Comparison of ENCODE assay signal across 18 cellular contexts in genomic region chr1:110464340-110464739, GRCh38. TPM values are rescaled to one million over a fixed set of nuclear protein-coding genes. Genes with fewer than 3 reads are reported as not detected.
DNase-seq lines count a peak whose midpoint lies in the region; ATAC-seq and TF ChIP-seq lines count a peak whose summit lies in the region.
"Had no signal": no experiment of that assay in that cellular context is flagged by ENCODE, and none has a peak within 500 bp of the region (broad histone marks: within the 10 kb centered on the region; RNA-seq: fewer than 3 reads in every experiment).

No MANE protein-coding gene starts in this region.

- H3K4me1 ChIP-seq in mammary epithelial cell (ENCODE audit: insufficient read depth, low read length) = peaks cover 22% of the 10 kb centered on the region
- H3K4me1 ChIP-seq in hepatocyte (ENCODE audit: insufficient read depth) = peaks cover 34% of the 10 kb centered on the region
- peaks cover 23 to 49% (median 36%) of the 10 kb centered on the region in 4 donors for H3K4me1 ChIP-seq in stomach

- TF ChIP-seq EP300 in stomach (IDR thresholded peaks at IDR 0.05) = no peak

- peak overlapping the region; percentile 5 for H3K4me2 ChIP-seq in mammary epithelial cell (ENCODE audit: insufficient read depth, low read depth, low read length)
- H3K4me2 ChIP-seq in hepatocyte = peak overlapping the region; percentile 28

- BruUV-seq in mammary epithelial cell (replicated peaks; lab: Mats Ljungman, UMichigan) = no TSS peak

- CTCF ChIA-PET in mammary epithelial cell (lab: Charles Lee; ENCODE audit: low non-redundant PET) = interaction anchor here (0.6 to 0.7 kb wide), 4 partner anchors 126 to 460 kb away, joined by 3 to 8 read pairs (median 4); no protein-coding TSS in a partner anchor

- peak; percentile 76 for DNase-seq in HCEC 1CT
- peak; percentile 37 for DNase-seq in mammary epithelial cell
- peak; percentile 45 for DNase-seq in hepatocyte (ENCODE audit: low spot score)
- no peak for DNase-seq in stomach
- DNase-seq in activated naive CD4-positive, alpha-beta T cell treated with Interleukin-2 at 50 U/mL for 16 hours = no peak
- DNase-seq: activated T-cell treated with anti-CD3 and anti-CD28 coated beads for 4 hours; Calu3; dorsolateral prefrontal cortex; NCI-H2029 treated with DMSO at 0.1 percent for 48 hours; NCI-H748 treated with DMSO at 0.1 percent for 48 hours; stimulated activated naive CD8-positive, alpha-beta T cell treated with anti-CD3 and anti-CD28 coated beads, Interleukin-15, amount 100 ng/mL, for 72 hours had no signal

- H3K9me3 ChIP-seq in mammary epithelial cell (replicated peaks; ENCODE audit: insufficient read depth, low read length) (no peaks in the 10 kb centered on the region), hepatocyte (ENCODE audit: low read depth) (no peaks in the 10 kb centered on the region), stomach (no peaks in the 10 kb centered on the region)
- H3K9me3 ChIP-seq: right atrium auricular region had no signal

- in situ Hi-C loops in mammary epithelial cell (cut with MboI; ENCODE audit: low sequenced_read_pairs in 2 of 2) = loop anchor here in 1 of 2 donors (5.0 kb wide), 1 partner anchor 262 kb away; no protein-coding TSS in a partner anchor

- H3K9ac ChIP-seq in mammary epithelial cell (ENCODE audit: insufficient read depth, low read length) = no peak overlapping the region

- TF ChIP-seq POLR2A in stomach (IDR thresholded peaks at IDR 0.05) = no peak

- no peak overlapping the region for H3K4me3 ChIP-seq in mammary epithelial cell (replicated peaks in 1 of 3; ENCODE audit: insufficient read depth in 1 of 3, low read depth in 2 of 3, low read length in 3 of 3)
- no peak overlapping the region for H3K4me3 ChIP-seq in hepatocyte
- H3K4me3 ChIP-seq in stomach = no peak overlapping the region
- H3K4me3 ChIP-seq: dorsolateral prefrontal cortex, right atrium auricular region had no signal

- ATAC-seq in HG03045 (IDR thresholded peaks at IDR 0.05; ENCODE audit: unreplicated experiment) (no peak), GM21526 (IDR thresholded peaks at IDR 0.05; ENCODE audit: low FRiP score, unreplicated experiment) (no peak)
- ATAC-seq: stimulated activated naive CD8-positive, alpha-beta T cell treated with anti-CD3 and anti-CD28 coated beads, Interleukin-15, amount 100 ng/mL, for 72 hours had no signal

- H4K20me1 ChIP-seq in mammary epithelial cell (ENCODE audit: insufficient read depth, low read length) (no peaks in the 10 kb centered on the region), hepatocyte (ENCODE audit: insufficient read depth, poor library complexity, severe bottlenecking) (no peaks in the 10 kb centered on the region)

- no peak overlapping the region for H2AFZ ChIP-seq in mammary epithelial cell (ENCODE audit: low read depth, low read length)
- no peak overlapping the region for H2AFZ ChIP-seq in hepatocyte

- H3K36me3 ChIP-seq in mammary epithelial cell (ENCODE audit: insufficient read depth, low read length) = no peaks in the 10 kb centered on the region
- H3K36me3 ChIP-seq in hepatocyte (replicated peaks; ENCODE audit: insufficient read depth, low read depth) = no peaks in the 10 kb centered on the region
- no peaks in the 10 kb centered on the region for H3K36me3 ChIP-seq in stomach
- H3K36me3 ChIP-seq: right atrium auricular region had no signal

- intact Hi-C loops in mammary epithelial cell (cut with micrococcal nuclease) (no loop called here), stomach (cut with DNase I; ENCODE audit: low total_unique reads) (loop anchor here (10.0 kb wide), 1 partner anchor 150 kb away; no protein-coding TSS in a partner anchor)

- TF ChIP-seq CTCF in mammary epithelial cell (conservative IDR thresholded peaks at IDR 0.05 in 1 of 2, IDR thresholded peaks at IDR 0.05 in 1 of 2; ENCODE audit: extremely low read depth in 1 of 2, insufficient read depth in 1 of 2, low read depth in 1 of 2, low read length in 2 of 2) = no peak
- TF ChIP-seq CTCF in hepatocyte (IDR thresholded peaks at IDR 0.05; ENCODE audit: poor library complexity) = no peak
- no peak for TF ChIP-seq CTCF in stomach (IDR thresholded peaks at IDR 0.05)

- dilution Hi-C loops in mammary epithelial cell (cut with HindIII; ENCODE audit: low sequenced_read_pairs) = no loop called here

- no peaks in the 10 kb centered on the region for H3K79me2 ChIP-seq in mammary epithelial cell (ENCODE audit: insufficient read depth, low read length)
- no peaks in the 10 kb centered on the region for H3K79me2 ChIP-seq in hepatocyte

- WGBS in mammary epithelial cell (ENCODE audit: low coverage, missing lambda C conversion rate) = 100% methylated on average over 1 of the region's 2 CpGs
- WGBS in hepatocyte (ENCODE audit: low lambda C conversion rate, missing lambda C conversion rate) = 50% methylated on average over 2 of the region's 2 CpGs
- WGBS in stomach, 5 donors = 17 to 54% (median 34%) methylated on average over 2 of the region's 2 CpGs

- H3K27me3 ChIP-seq in mammary epithelial cell (ENCODE audit: insufficient read depth, low read length) = no peaks in the 10 kb centered on the region
- H3K27me3 ChIP-seq in hepatocyte = no peaks in the 10 kb centered on the region
- no peaks in the 10 kb centered on the region for H3K27me3 ChIP-seq in stomach
- H3K27me3 ChIP-seq: dorsolateral prefrontal cortex, right atrium auricular region had no signal

- H3K27ac ChIP-seq in mammary epithelial cell (ENCODE audit: insufficient read depth, low read depth, low read length) = no peak overlapping the region
- peak overlapping the region; percentile 86 for H3K27ac ChIP-seq in hepatocyte
- peak overlapping the region; percentile 70 to 88 (median 78) for H3K27ac ChIP-seq in stomach
- H3K27ac ChIP-seq: dorsolateral prefrontal cortex, HL-60, right atrium auricular region had no signal

- no peaks in the 10 kb centered on the region for H3K9me2 ChIP-seq in hepatocyte (replicated peaks; ENCODE audit: insufficient read depth)

RNA-seq across cellular contexts. Expression of gene PROK1, which starts 13.4 kb away (rescaled TPM):
- not detected for total RNA-seq in mammary epithelial cell
- polyA plus RNA-seq in mammary epithelial cell = not detected
- not detected for polyA minus RNA-seq in mammary epithelial cell
- 8.8 and 9.6 TPM in 2 replicates for total RNA-seq in hepatocyte
- polyA plus RNA-seq in hepatocyte = 9.4 and 11.1 TPM in 2 replicates
- total RNA-seq in stomach = not detected
- polyA plus RNA-seq in stomach = 1 to 10 TPM in 1 of 3 donors, not detected in 2; 1.5 TPM
- total RNA-seq: Calu3; myocyte; T-helper 2 cell treated with Interferon-gamma antibody and Interleukin-4, amounts not matched to agents 100 ng/mL and 5 ng/mL, for 36 hours had no signal

RNA-seq across cellular contexts. Expression of gene KCNA10, which starts 54.6 kb away (rescaled TPM):
- total RNA-seq in mammary epithelial cell = not detected
- polyA plus RNA-seq in mammary epithelial cell = not detected
- polyA minus RNA-seq in mammary epithelial cell = not detected
- total RNA-seq in hepatocyte = not detected in 2 replicates
- polyA plus RNA-seq in hepatocyte = not detected in 2 replicates
- under 1 TPM in 1 of 5 donors, not detected in 4; 0.58 TPM for total RNA-seq in stomach
- polyA plus RNA-seq in stomach = under 1 TPM in 1 of 3 donors, not detected in 2; 0.12 TPM
- total RNA-seq: Calu3; myocyte; right atrium auricular region; T-helper 2 cell treated with Interferon-gamma antibody and Interleukin-4, amounts not matched to agents 100 ng/mL and 5 ng/mL, for 36 hours had no signal
- polyA plus RNA-seq: adipose tissue had no signal

RNA-seq across cellular contexts. Expression of gene LAMTOR5, which starts 56.8 kb away (rescaled TPM):
- total RNA-seq in mammary epithelial cell (100 to 1,000 TPM in 1 of 2 donors, 10 to 100 TPM in 1; 75.5 to 106 TPM), hepatocyte (45.4 and 57.9 TPM in 2 replicates), stomach (10 to 100 TPM in 3 of 5 donors, 1 to 10 TPM in 1, not detected in 1; 8.5 to 48.8 (median 18.6) TPM)
- polyA plus RNA-seq in mammary epithelial cell (319 TPM), hepatocyte (157 and 168 TPM in 2 replicates), stomach (100 to 1,000 TPM; 269 to 440 (median 318) TPM)
- polyA minus RNA-seq in mammary epithelial cell = 69.8 TPM

Comparison
In these comparisons a context has a peak if more than half of its experiments do, and no peak if none do; other contexts are left out.
1. DNase-seq: peak in HCEC 1CT (single experiment), mammary epithelial cell (single experiment) and hepatocyte (single experiment); none in stomach (single experiment) and activated naive CD4-positive, alpha-beta T cell treated with Interleukin-2 at 50 U/mL for 16 hours (single experiment).